16 cellular contexts compared by ENCODE assay signal in genomic region chr5:42621242-42621641, GRCh38.
DNase-seq lines count a peak whose midpoint lies in the region; ATAC-seq and TF ChIP-seq lines count a peak whose summit lies in the region.
"Had no signal": no experiment of that assay in that cellular context is flagged by ENCODE, and none has a peak within 500 bp of the region (broad histone marks: within the 10 kb centered on the region; RNA-seq: fewer than 3 reads in every experiment).

No MANE protein-coding gene starts in this region.

- peaks cover 3 to 7% of the 10 kb centered on the region in 2 donors for H3K9me3 Mint-ChIP-seq in stimulated activated naive B cell treated with anti-CD40 and anti-IgM and Interleukin-4, amounts not matched to agents 10 μg/mL and 1 μg/mL and 100 μg/mL, for 72 hours
- H3K9me3 Mint-ChIP-seq: activated T-helper 17 cell treated with anti-CD3 and anti-CD28 coated beads, Interleukin-2, amount 50 U/mL, for 72 hours had no signal

- peaks cover 7% of the 10 kb centered on the region for H3K4me1 ChIP-seq in mesendoderm (ENCODE audit: control insufficient read depth, low read depth, low read length)

- H3K27ac Mint-ChIP-seq in stimulated activated naive B cell treated with anti-CD40 and anti-IgM and Interleukin-4, amounts not matched to agents 10 μg/mL and 1 μg/mL and 100 μg/mL, for 72 hours: peak overlapping the region; percentile 83
- H3K27ac Mint-ChIP-seq: activated T-helper 17 cell treated with anti-CD3 and anti-CD28 coated beads, Interleukin-2, amount 50 U/mL, for 72 hours had no signal

- H3K4ac ChIP-seq in mesendoderm (ENCODE audit: low read depth, low read length): no peak overlapping the region

- no peak overlapping the region for H3K9ac ChIP-seq in mesendoderm (ENCODE audit: low read length)

- no peak for TF ChIP-seq CTCF in VCaP (conservative IDR thresholded peaks at IDR 0.05)

- H3K27me3 ChIP-seq in mesendoderm (ENCODE audit: insufficient read depth, low read length, poor library complexity): no peaks in the 10 kb centered on the region
- H3K27me3 ChIP-seq: cardiac muscle cell had no signal

- peak overlapping the region; percentile 2 for H3K56ac ChIP-seq in mesendoderm (ENCODE audit: low read length)

- H3K4me3 Mint-ChIP-seq in stimulated activated naive B cell treated with anti-CD40 and anti-IgM and Interleukin-4, amounts not matched to agents 10 μg/mL and 1 μg/mL and 100 μg/mL, for 72 hours: no peak overlapping the region
- H3K4me3 Mint-ChIP-seq: activated T-helper 17 cell treated with anti-CD3 and anti-CD28 coated beads, Interleukin-2, amount 50 U/mL, for 72 hours had no signal

- no peaks in the 10 kb centered on the region for H3K79me1 ChIP-seq in mesendoderm (ENCODE audit: low read length)

- no peaks in the 10 kb centered on the region for H3K36me3 ChIP-seq in mesendoderm (ENCODE audit: control insufficient read depth, insufficient read depth, low read length)
- H3K36me3 ChIP-seq: cardiac muscle cell had no signal

- no peak overlapping the region for H2AK5ac ChIP-seq in mesendoderm (ENCODE audit: low read length)

- no peak overlapping the region for H2BK15ac ChIP-seq in mesendoderm (replicated peaks; ENCODE audit: low read depth)

- H3K4me3 ChIP-seq in mesendoderm (ENCODE audit: low read length): no peak overlapping the region
- H3K4me3 ChIP-seq: cardiac muscle cell had no signal

- no peaks in the 10 kb centered on the region for H3K36me3 Mint-ChIP-seq in stimulated activated naive B cell treated with anti-CD40 and anti-IgM and Interleukin-4, amounts not matched to agents 10 μg/mL and 1 μg/mL and 100 μg/mL, for 72 hours

- no peak overlapping the region for H3K4me2 ChIP-seq in mesendoderm (ENCODE audit: low read length)

- peak; percentile 71 to 74 for ATAC-seq in stimulated activated naive B cell treated with anti-CD40 and anti-IgM and Interleukin-4, amounts not matched to agents 10 μg/mL and 1 μg/mL and 100 μg/mL, for 72 hours (replicated peaks)
- ATAC-seq in HG02870 (IDR thresholded peaks at IDR 0.05; ENCODE audit: unreplicated experiment): no peak
- no peak for ATAC-seq in HG02759 (IDR thresholded peaks at IDR 0.05; ENCODE audit: unreplicated experiment)
- ATAC-seq: activated T-helper 17 cell treated with anti-CD3 and anti-CD28 coated beads, Interleukin-2, amount 50 U/mL, for 72 hours had no signal

- no peaks in the 10 kb centered on the region for H3K27me3 Mint-ChIP-seq in stimulated activated naive B cell treated with anti-CD40 and anti-IgM and Interleukin-4, amounts not matched to agents 10 μg/mL and 1 μg/mL and 100 μg/mL, for 72 hours

- peak overlapping the region; percentile 81 for H2BK5ac ChIP-seq in mesendoderm (ENCODE audit: low read length)

- no peak overlapping the region for H4K8ac ChIP-seq in mesendoderm (ENCODE audit: low read depth, low read length)

- H3K79me2 ChIP-seq in mesendoderm (ENCODE audit: control insufficient read depth, insufficient read depth, low read length): no peaks in the 10 kb centered on the region

- H3K18ac ChIP-seq in mesendoderm (ENCODE audit: low read length): no peak overlapping the region

- no peak overlapping the region for H3K23ac ChIP-seq in mesendoderm (ENCODE audit: low read length)

- peaks cover 37 to 41% of the 10 kb centered on the region in 2 donors for H3K4me1 Mint-ChIP-seq in stimulated activated naive B cell treated with anti-CD40 and anti-IgM and Interleukin-4, amounts not matched to agents 10 μg/mL and 1 μg/mL and 100 μg/mL, for 72 hours
- H3K4me1 Mint-ChIP-seq: activated T-helper 17 cell treated with anti-CD3 and anti-CD28 coated beads, Interleukin-2, amount 50 U/mL, for 72 hours had no signal

- H2BK120ac ChIP-seq in mesendoderm (ENCODE audit: low read depth, low read length): no peak overlapping the region

- H4K5ac ChIP-seq in mesendoderm (ENCODE audit: low read length): no peak overlapping the region

- DNase-seq in H4 (ENCODE audit: low spot score) (peak; percentile 37), mesendoderm (no peak), DMS53 (lab: John Stamatoyannopoulos, UW) (no peak), superior temporal gyrus (ENCODE audit: extremely low spot score) (no peak)
- DNase-seq in stimulated activated naive B cell treated with anti-CD40 and anti-IgM and Interleukin-4, amounts not matched to agents 10 μg/mL and 1 μg/mL and 100 μg/mL, for 72 hours: no peak
- DNase-seq: activated CD8-positive, alpha-beta memory T cell treated with anti-CD3 and anti-CD28 coated beads for 24 hours; AML-193; MM.1S; NCI-H2081 treated with DMSO at 0.1 percent for 48 hours; NCI-H526; stimulated activated CD4-positive, alpha-beta T cell treated with anti-CD3 and anti-CD28 coated beads, Interleukin-1b, Interleukin-23, amount 100 ng/mL, for 48 hours had no signal

- WGBS in mesendoderm (ENCODE audit: extremely low coverage, insufficient coverage, low lambda C conversion rate): no CpG with 5 or more reads among the region's 3 CpGs

- H3K27ac ChIP-seq in VCaP (peak overlapping the region; percentile 82), mesendoderm (ENCODE audit: low read depth, low read length) (peak overlapping the region; percentile 49)
- H3K27ac ChIP-seq: cardiac muscle cell had no signal

Comparison
In these comparisons a context has a peak if more than half of its experiments do, and no peak if none do; other contexts are left out.
1. ATAC-seq: peak in stimulated activated naive B cell treated with anti-CD40 and anti-IgM and Interleukin-4, amounts not matched to agents 10 μg/mL and 1 μg/mL and 100 μg/mL, for 72 hours (2 of 2); none in HG02870 (single experiment) and HG02759 (single experiment).